8 cellular contexts compared by ENCODE assay signal in the genomic region with DNA sequence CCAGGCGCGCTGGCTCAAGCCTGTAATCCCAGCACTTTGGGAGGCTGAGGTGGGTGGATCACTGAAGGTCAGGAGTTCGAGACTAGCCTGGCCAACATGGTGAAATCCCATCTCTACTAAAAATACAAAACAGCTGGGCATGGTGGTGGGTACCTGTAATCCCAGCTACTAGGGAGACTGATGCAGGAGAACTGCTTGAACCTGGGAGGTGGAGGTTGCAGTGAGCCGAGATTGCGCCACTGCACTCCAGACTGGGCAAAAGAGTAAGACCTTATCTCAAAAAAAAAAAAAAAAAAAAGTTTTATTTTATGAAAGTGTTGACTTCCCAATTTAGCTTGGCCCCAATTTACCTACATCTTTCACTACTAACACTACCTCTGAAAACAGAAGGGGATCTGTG. TPM values are rescaled to one million over a fixed set of nuclear protein-coding genes. Genes with fewer than 3 reads are reported as not detected.
A peak's percentile ranks its signal among the peaks of the same experiment; 100 is the strongest.
DNase-seq lines count a peak whose midpoint lies in the region; ATAC-seq and TF ChIP-seq lines count a peak whose summit lies in the region.
"Not testable (repeated sequence)": the region's sequence is repeated elsewhere in the genome, so short reads cannot be mapped to it uniquely, and the experiment has no call there.

No MANE protein-coding gene starts in this region.

- H3K27me3 Mint-ChIP-seq in Caco-2 (ENCODE audit: insufficient read depth, unreplicated experiment); activated B cell treated with CpG ODN at 0.5 μM for 24 hours; activated naive CD4-positive, alpha-beta T cell treated with anti-CD3 and anti-CD28 coated beads, Interleukin-2, amount 50 U/mL, for 24 hours: not testable (repeated sequence)

- H3K79me2 ChIP-seq in Loucy (ENCODE audit: insufficient read depth, low read length): peaks cover 94% of the 10 kb centered on the region
- peaks cover 69% of the 10 kb centered on the region for H3K79me2 ChIP-seq in parathyroid adenoma

- not testable (repeated sequence) for DNase-seq in Caco-2; activated B cell treated with CpG ODN at 0.5 μM for 24 hours; coronary artery (ENCODE audit: low spot score); lower lobe of right lung; suprapubic skin (ENCODE audit: low spot score in 2 of 2)

- not testable (repeated sequence) for H3K9me3 Mint-ChIP-seq in Caco-2 (ENCODE audit: unreplicated experiment); activated B cell treated with CpG ODN at 0.5 μM for 24 hours; activated naive CD4-positive, alpha-beta T cell treated with anti-CD3 and anti-CD28 coated beads, Interleukin-2, amount 50 U/mL, for 24 hours

- TF ChIP-seq EP300 in suprapubic skin (IDR thresholded peaks at IDR 0.05): not testable (repeated sequence)

- not testable (repeated sequence) for ATAC-seq in activated B cell treated with CpG ODN at 0.5 μM for 24 hours (ENCODE audit: low read depth); lower lobe of right lung

- 88% methylated on average over 5 of the region's 5 CpGs for WGBS in suprapubic skin

- peak overlapping the region; percentile 98 for H3K4me2 ChIP-seq in Loucy (ENCODE audit: low read depth, low read length, poor library complexity, severe bottlenecking)
- H3K4me2 ChIP-seq in parathyroid adenoma (ENCODE audit: low read length): peak overlapping the region; percentile 49

- BruUV-seq in Caco-2 (replicated peaks; lab: Mats Ljungman, UMichigan): not testable (repeated sequence)

- intact Hi-C loops in Caco-2 (cut with micrococcal nuclease; ENCODE audit: unreplicated experiment); lower lobe of right lung (cut with DNase I): not testable (repeated sequence)
- intact Hi-C loops in activated B cell treated with CpG ODN at 0.5 μM for 24 hours (cut with micrococcal nuclease): loop anchor here (10.0 kb wide), 1 partner anchor 1117 kb away; no protein-coding TSS in a partner anchor

- not testable (repeated sequence) for H3K27ac ChIP-seq in coronary artery, lower lobe of right lung, parathyroid adenoma, suprapubic skin

- not testable (repeated sequence) for H3K27me3 ChIP-seq in Caco-2 (replicated peaks; ENCODE audit: control insufficient read depth, insufficient read depth, low read length); Loucy (ENCODE audit: insufficient read depth, low read length, poor library complexity, severe bottlenecking); lower lobe of right lung (ENCODE audit: low read depth); parathyroid adenoma (ENCODE audit: control insufficient read depth, insufficient read depth, low read length); suprapubic skin

- POLR2A ChIA-PET in Caco-2 (lab: Charles Lee) (interaction anchor here (0.7 kb wide), 1 partner anchor 205 kb away, joined by 6 read pairs; no protein-coding TSS in a partner anchor), activated B cell treated with CpG ODN at 0.5 μM for 24 hours (lab: Charles Lee) (interaction anchor here (0.6 to 2.4 kb wide), 3 partner anchors 22 to 48 kb away, joined by 3 to 9 read pairs (median 8); partner anchors contain the start of gene SKP1)

- not testable (repeated sequence) for H3F3A ChIP-seq in Loucy (ENCODE audit: low read depth)

- not testable (repeated sequence) for H3K9me3 ChIP-seq in Caco-2; Loucy (ENCODE audit: insufficient read depth, low read depth, low read length); lower lobe of right lung; parathyroid adenoma (ENCODE audit: control insufficient read depth, low read length); suprapubic skin

- not testable (repeated sequence) for H3K36me3 ChIP-seq in Caco-2 (ENCODE audit: control insufficient read depth, insufficient read depth, low read length); Loucy (ENCODE audit: insufficient read depth, low read length); lower lobe of right lung; parathyroid adenoma (ENCODE audit: control insufficient read depth, insufficient read depth, low read length); suprapubic skin

- H3K4me1 Mint-ChIP-seq in Caco-2 (ENCODE audit: low read depth, unreplicated experiment): peaks cover 31% of the 10 kb centered on the region
- peaks cover 81% of the 10 kb centered on the region for H3K4me1 Mint-ChIP-seq in activated B cell treated with CpG ODN at 0.5 μM for 24 hours
- H3K4me1 Mint-ChIP-seq in activated naive CD4-positive, alpha-beta T cell treated with anti-CD3 and anti-CD28 coated beads, Interleukin-2, amount 50 U/mL, for 24 hours: peaks cover 75% of the 10 kb centered on the region

- H3K36me3 Mint-ChIP-seq in Caco-2 (ENCODE audit: insufficient read depth, unreplicated experiment) (peaks cover 74% of the 10 kb centered on the region), activated B cell treated with CpG ODN at 0.5 μM for 24 hours (ENCODE audit: low read depth) (peaks cover 61% of the 10 kb centered on the region)
- peaks cover 23% of the 10 kb centered on the region for H3K36me3 Mint-ChIP-seq in activated naive CD4-positive, alpha-beta T cell treated with anti-CD3 and anti-CD28 coated beads, Interleukin-2, amount 50 U/mL, for 24 hours

- not testable (repeated sequence) for H3K4me3 ChIP-seq in Caco-2 (ENCODE audit: low read depth, low read length); parathyroid adenoma (ENCODE audit: low read depth, low read length)
- H3K4me3 ChIP-seq in Loucy (ENCODE audit: low read length, poor library complexity, severe bottlenecking) (peak overlapping the region; percentile 76), coronary artery (peak overlapping the region; percentile 4), lower lobe of right lung (peak overlapping the region; percentile 20), suprapubic skin (peak overlapping the region; percentile 78)

- TF ChIP-seq POLR2A in suprapubic skin (IDR thresholded peaks at IDR 0.05): not testable (repeated sequence)

- not testable (repeated sequence) for H3K9me2 ChIP-seq in Loucy (replicated peaks; ENCODE audit: low read depth, low read length)

- H3K9ac ChIP-seq in Loucy (ENCODE audit: low read depth, low read length, poor library complexity, severe bottlenecking); parathyroid adenoma: not testable (repeated sequence)

- H3K4me3 Mint-ChIP-seq in Caco-2 (ENCODE audit: unreplicated experiment): peak overlapping the region; percentile 19
- H3K4me3 Mint-ChIP-seq in activated B cell treated with CpG ODN at 0.5 μM for 24 hours: peak overlapping the region; percentile 50
- H3K4me3 Mint-ChIP-seq in activated naive CD4-positive, alpha-beta T cell treated with anti-CD3 and anti-CD28 coated beads, Interleukin-2, amount 50 U/mL, for 24 hours: peak overlapping the region; percentile 61

- not testable (repeated sequence) for H2AFZ ChIP-seq in Loucy (ENCODE audit: low read length); parathyroid adenoma

- TF ChIP-seq CTCF in Caco-2 (IDR thresholded peaks at IDR 0.05; ENCODE audit: insufficient read depth in 1 of 2, low read depth in 1 of 2, low read length in 1 of 2, severe bottlenecking in 1 of 2, unreplicated experiment in 1 of 2); Loucy (conservative IDR thresholded peaks at IDR 0.05; ENCODE audit: low read length); activated B cell treated with CpG ODN at 0.5 μM for 24 hours (IDR thresholded peaks at IDR 0.05); coronary artery (IDR thresholded peaks at IDR 0.05); lower lobe of right lung (IDR thresholded peaks at IDR 0.05); parathyroid adenoma (IDR thresholded peaks at IDR 0.05); suprapubic skin (IDR thresholded peaks at IDR 0.05): not testable (repeated sequence)

- H4K20me1 ChIP-seq in Loucy (ENCODE audit: insufficient read depth, low read length, poor library complexity, severe bottlenecking): peaks cover 72% of the 10 kb centered on the region

- not testable (repeated sequence) for H3K27ac Mint-ChIP-seq in Caco-2 (ENCODE audit: unreplicated experiment); activated naive CD4-positive, alpha-beta T cell treated with anti-CD3 and anti-CD28 coated beads, Interleukin-2, amount 50 U/mL, for 24 hours
- peak overlapping the region; percentile 35 for H3K27ac Mint-ChIP-seq in activated B cell treated with CpG ODN at 0.5 μM for 24 hours

- CTCF ChIA-PET in Caco-2 (lab: Charles Lee): not testable (repeated sequence)
- CTCF ChIA-PET in activated B cell treated with CpG ODN at 0.5 μM for 24 hours (lab: Charles Lee): interaction anchor here (0.6 to 0.7 kb wide), 2 partner anchors 17 to 33 kb away, joined by 3 to 8 read pairs; no protein-coding TSS in a partner anchor

- H3K4me1 ChIP-seq in Caco-2 (peaks cover 12% of the 10 kb centered on the region), Loucy (ENCODE audit: insufficient read depth, low read length, poor library complexity, severe bottlenecking) (peaks cover 32% of the 10 kb centered on the region), lower lobe of right lung (peaks cover 68% of the 10 kb centered on the region), parathyroid adenoma (peaks cover 35% of the 10 kb centered on the region), suprapubic skin (peaks cover 73% of the 10 kb centered on the region)

RNA-seq across cellular contexts. Expression of gene PPP2CA, which starts 4.2 kb away (rescaled TPM):
- total RNA-seq in Caco-2 (2022): 202 and 224 TPM in 2 replicates
- total RNA-seq in activated B cell treated with CpG ODN at 0.5 μM for 24 hours: 103 and 118 TPM in 2 replicates
- total RNA-seq in lower lobe of right lung: 96.9 TPM
- 100 to 1,000 TPM; 110 to 271 (median 191) TPM for total RNA-seq in suprapubic skin

RNA-seq across cellular contexts. Expression of gene SKP1, which starts 44.9 kb away (rescaled TPM):
- total RNA-seq in Caco-2 (2022): 351 and 365 TPM in 2 replicates
- total RNA-seq in activated B cell treated with CpG ODN at 0.5 μM for 24 hours: 193 and 211 TPM in 2 replicates
- total RNA-seq in lower lobe of right lung: 249 TPM
- total RNA-seq in suprapubic skin: 100 to 1,000 TPM; 143 to 261 (median 196) TPM
